1 cellular context compared by ENCODE assay signal in the genomic region with DNA sequence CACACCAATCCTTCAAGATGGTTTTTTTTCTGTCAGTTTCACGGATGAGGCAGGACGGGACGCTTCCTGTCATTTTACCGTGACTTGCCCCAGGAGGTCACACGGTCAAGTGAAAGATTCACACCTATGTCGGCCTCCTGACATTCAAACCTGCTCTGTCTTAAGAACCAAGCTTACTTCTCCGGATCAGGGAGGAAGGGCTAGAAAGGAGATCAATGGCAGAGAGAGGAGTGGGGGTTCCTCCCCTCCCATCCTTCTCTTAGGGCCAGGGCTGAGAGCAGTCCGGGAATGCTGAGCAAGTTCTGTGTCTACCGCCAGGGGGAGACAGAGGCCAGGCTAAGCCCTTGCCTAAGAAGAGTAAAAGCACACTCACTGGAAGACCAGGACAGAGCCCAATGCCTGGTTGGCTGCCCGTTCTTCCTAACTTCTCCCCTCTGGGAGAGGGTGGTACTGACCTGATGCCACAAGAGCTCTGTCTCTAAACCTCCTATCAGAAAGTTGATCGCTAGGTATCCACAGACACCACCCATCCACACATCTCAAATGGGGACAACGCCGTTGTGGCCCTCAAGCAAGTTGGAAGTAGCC.
TF ChIP-seq lines count a peak whose summit lies in the region.

No MANE protein-coding gene starts in this region.

TF ChIP-seq in K562, 482 proteins besides CTCF, POLR2A, EP300 and RAD21 (continued from another document and continues in another):
- TF ChIP-seq, protein P1, sequence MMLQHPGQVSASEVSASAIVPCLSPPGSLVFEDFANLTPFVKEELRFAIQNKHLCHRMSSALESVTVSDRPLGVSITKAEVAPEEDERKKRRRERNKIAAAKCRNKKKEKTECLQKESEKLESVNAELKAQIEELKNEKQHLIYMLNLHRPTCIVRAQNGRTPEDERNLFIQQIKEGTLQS (IDR thresholded peaks at IDR 0.05) = no peak
- TF ChIP-seq, protein P1 (CRISPR knock-in tag; conservative IDR thresholded peaks at IDR 0.05) = peak; percentile 70; the same call in 1 of the 2 replicates
- TF ChIP-seq, protein P2, sequence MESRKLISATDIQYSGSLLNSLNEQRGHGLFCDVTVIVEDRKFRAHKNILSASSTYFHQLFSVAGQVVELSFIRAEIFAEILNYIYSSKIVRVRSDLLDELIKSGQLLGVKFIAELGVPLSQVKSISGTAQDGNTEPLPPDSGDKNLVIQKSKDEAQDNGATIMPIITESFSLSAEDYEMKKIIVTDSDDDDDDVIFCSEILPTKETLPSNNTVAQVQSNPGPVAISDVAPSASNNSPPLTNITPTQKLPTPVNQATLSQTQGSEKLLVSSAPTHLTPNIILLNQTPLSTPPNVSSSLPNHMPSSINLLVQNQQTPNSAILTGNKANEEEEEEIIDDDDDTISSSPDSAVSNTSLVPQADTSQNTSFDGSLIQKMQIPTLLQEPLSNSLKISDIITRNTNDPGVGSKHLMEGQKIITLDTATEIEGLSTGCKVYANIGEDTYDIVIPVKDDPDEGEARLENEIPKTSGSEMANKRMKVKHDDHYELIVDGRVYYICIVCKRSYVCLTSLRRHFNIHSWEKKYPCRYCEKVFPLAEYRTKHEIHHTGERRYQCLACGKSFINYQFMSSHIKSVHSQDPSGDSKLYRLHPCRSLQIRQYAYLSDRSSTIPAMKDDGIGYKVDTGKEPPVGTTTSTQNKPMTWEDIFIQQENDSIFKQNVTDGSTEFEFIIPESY (CRISPR knock-in tag; IDR thresholded peaks at IDR 0.05) = 0 out of 2 replicates have a peak, but pooled peaks have one; percentile 37
- TF ChIP-seq DMBX1 (CRISPR knock-in tag; IDR thresholded peaks at IDR 0.05; ENCODE audit: borderline replicate concordance) (no peak), ATF7 (IDR thresholded peaks at IDR 0.05) (peak; percentile 28), HDAC2 (IDR thresholded peaks at IDR 0.05) (no peak), RUNX1 (IDR thresholded peaks at IDR 0.05; ENCODE audit: low read depth) (0 out of 2 replicates have a peak, but pooled peaks have one; percentile 37), ZSCAN32 (CRISPR knock-in tag; IDR thresholded peaks at IDR 0.05) (0 out of 2 replicates have a peak, but pooled peaks have one; percentile 40), SOX6 (IDR thresholded peaks at IDR 0.05) (0 out of 2 replicates have a peak, but pooled peaks have one; percentile 8), THRAP3 (IDR thresholded peaks at IDR 0.05; ENCODE audit: borderline replicate concordance) (0 out of 2 replicates have a peak, but pooled peaks have one; percentile 82), FOXP1 (CRISPR knock-in tag; IDR thresholded peaks at IDR 0.05) (0 out of 2 replicates have a peak, but pooled peaks have one; percentile 35), CREM (IDR thresholded peaks at IDR 0.05; ENCODE audit: low read depth) (0 out of 2 replicates have a peak, but pooled peaks have one; percentile 32), EWSR1 (IDR thresholded peaks at IDR 0.05; ENCODE audit: borderline replicate concordance, low read depth, partially characterized antibody) (no peak), NR4A1 (CRISPR knock-in tag; IDR thresholded peaks at IDR 0.05) (0 out of 2 replicates have a peak, but pooled peaks have one; percentile 31), NR4A1 (tag; IDR thresholded peaks at IDR 0.05) (no peak), SMARCA4 (IDR thresholded peaks at IDR 0.05) (0 out of 2 replicates have a peak, but pooled peaks have one; percentile 14), ARID2 (IDR thresholded peaks at IDR 0.05) (peak; percentile 93), KDM2B (CRISPR knock-in tag; IDR thresholded peaks at IDR 0.05) (0 out of 2 replicates have a peak, but pooled peaks have one; percentile 73), ZEB2 (IDR thresholded peaks at IDR 0.05) (0 out of 2 replicates have a peak, but pooled peaks have one; percentile 21), GABPB1 (CRISPR knock-in tag; IDR thresholded peaks at IDR 0.05) (peak; percentile 59; the same call in 1 of the 2 replicates), XRCC3 (IDR thresholded peaks at IDR 0.05) (no peak), STAG1 (CRISPR knock-in tag; IDR thresholded peaks at IDR 0.05; ENCODE audit: borderline replicate concordance) (peak; percentile 100), ZNF311 (CRISPR knock-in tag; IDR thresholded peaks at IDR 0.05) (no peak), RB1 (IDR thresholded peaks at IDR 0.05; ENCODE audit: low read depth) (peak; percentile 82), NR2C2 (CRISPR knock-in tag; IDR thresholded peaks at IDR 0.05) (peak; percentile 45; the same call in 1 of the 2 replicates), NR2C2 (tag; IDR thresholded peaks at IDR 0.05) (no peak), FUS (optimal IDR thresholded peaks at IDR 0.05; ENCODE audit: low read depth, low read length) (no peak), ZNF140 (CRISPR knock-in tag; IDR thresholded peaks at IDR 0.05) (no peak)
- TF ChIP-seq, protein P3, sequence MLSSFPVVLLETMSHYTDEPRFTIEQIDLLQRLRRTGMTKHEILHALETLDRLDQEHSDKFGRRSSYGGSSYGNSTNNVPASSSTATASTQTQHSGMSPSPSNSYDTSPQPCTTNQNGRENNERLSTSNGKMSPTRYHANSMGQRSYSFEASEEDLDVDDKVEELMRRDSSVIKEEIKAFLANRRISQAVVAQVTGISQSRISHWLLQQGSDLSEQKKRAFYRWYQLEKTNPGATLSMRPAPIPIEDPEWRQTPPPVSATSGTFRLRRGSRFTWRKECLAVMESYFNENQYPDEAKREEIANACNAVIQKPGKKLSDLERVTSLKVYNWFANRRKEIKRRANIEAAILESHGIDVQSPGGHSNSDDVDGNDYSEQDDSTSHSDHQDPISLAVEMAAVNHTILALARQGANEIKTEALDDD (IDR thresholded peaks at IDR 0.05) = no peak
- TF ChIP-seq, protein P4, sequence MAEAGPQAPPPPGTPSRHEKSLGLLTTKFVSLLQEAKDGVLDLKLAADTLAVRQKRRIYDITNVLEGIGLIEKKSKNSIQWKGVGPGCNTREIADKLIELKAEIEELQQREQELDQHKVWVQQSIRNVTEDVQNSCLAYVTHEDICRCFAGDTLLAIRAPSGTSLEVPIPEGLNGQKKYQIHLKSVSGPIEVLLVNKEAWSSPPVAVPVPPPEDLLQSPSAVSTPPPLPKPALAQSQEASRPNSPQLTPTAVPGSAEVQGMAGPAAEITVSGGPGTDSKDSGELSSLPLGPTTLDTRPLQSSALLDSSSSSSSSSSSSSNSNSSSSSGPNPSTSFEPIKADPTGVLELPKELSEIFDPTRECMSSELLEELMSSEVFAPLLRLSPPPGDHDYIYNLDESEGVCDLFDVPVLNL (CRISPR knock-in tag; IDR thresholded peaks at IDR 0.05; ENCODE audit: low read depth) = no peak
- TF ChIP-seq, protein P5, sequence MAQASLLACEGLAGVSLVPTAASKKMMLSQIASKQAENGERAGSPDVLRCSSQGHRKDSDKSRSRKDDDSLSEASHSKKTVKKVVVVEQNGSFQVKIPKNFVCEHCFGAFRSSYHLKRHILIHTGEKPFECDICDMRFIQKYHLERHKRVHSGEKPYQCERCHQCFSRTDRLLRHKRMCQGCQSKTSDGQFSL (CRISPR knock-in tag; IDR thresholded peaks at IDR 0.05) = peak; percentile 70; the same call in 1 of the 2 replicates
- TF ChIP-seq, protein P5 (tag; IDR thresholded peaks at IDR 0.05) = no peak
- TF ChIP-seq, protein P6, sequence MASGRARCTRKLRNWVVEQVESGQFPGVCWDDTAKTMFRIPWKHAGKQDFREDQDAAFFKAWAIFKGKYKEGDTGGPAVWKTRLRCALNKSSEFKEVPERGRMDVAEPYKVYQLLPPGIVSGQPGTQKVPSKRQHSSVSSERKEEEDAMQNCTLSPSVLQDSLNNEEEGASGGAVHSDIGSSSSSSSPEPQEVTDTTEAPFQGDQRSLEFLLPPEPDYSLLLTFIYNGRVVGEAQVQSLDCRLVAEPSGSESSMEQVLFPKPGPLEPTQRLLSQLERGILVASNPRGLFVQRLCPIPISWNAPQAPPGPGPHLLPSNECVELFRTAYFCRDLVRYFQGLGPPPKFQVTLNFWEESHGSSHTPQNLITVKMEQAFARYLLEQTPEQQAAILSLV (tag; IDR thresholded peaks at IDR 0.05) = 0 out of 2 replicates have a peak, but pooled peaks have one; percentile 14
- TF ChIP-seq, protein P7, sequence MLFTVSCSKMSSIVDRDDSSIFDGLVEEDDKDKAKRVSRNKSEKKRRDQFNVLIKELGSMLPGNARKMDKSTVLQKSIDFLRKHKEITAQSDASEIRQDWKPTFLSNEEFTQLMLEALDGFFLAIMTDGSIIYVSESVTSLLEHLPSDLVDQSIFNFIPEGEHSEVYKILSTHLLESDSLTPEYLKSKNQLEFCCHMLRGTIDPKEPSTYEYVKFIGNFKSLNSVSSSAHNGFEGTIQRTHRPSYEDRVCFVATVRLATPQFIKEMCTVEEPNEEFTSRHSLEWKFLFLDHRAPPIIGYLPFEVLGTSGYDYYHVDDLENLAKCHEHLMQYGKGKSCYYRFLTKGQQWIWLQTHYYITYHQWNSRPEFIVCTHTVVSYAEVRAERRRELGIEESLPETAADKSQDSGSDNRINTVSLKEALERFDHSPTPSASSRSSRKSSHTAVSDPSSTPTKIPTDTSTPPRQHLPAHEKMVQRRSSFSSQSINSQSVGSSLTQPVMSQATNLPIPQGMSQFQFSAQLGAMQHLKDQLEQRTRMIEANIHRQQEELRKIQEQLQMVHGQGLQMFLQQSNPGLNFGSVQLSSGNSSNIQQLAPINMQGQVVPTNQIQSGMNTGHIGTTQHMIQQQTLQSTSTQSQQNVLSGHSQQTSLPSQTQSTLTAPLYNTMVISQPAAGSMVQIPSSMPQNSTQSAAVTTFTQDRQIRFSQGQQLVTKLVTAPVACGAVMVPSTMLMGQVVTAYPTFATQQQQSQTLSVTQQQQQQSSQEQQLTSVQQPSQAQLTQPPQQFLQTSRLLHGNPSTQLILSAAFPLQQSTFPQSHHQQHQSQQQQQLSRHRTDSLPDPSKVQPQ (CRISPR knock-in tag; IDR thresholded peaks at IDR 0.05; ENCODE audit: borderline replicate concordance) = no peak
- TF ChIP-seq, protein P8, sequence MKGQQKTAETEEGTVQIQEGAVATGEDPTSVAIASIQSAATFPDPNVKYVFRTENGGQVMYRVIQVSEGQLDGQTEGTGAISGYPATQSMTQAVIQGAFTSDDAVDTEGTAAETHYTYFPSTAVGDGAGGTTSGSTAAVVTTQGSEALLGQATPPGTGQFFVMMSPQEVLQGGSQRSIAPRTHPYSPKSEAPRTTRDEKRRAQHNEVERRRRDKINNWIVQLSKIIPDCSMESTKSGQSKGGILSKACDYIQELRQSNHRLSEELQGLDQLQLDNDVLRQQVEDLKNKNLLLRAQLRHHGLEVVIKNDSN (CRISPR knock-in tag; IDR thresholded peaks at IDR 0.05) = no peak; the same call in 1 of the 2 replicates
- TF ChIP-seq, protein P9, sequence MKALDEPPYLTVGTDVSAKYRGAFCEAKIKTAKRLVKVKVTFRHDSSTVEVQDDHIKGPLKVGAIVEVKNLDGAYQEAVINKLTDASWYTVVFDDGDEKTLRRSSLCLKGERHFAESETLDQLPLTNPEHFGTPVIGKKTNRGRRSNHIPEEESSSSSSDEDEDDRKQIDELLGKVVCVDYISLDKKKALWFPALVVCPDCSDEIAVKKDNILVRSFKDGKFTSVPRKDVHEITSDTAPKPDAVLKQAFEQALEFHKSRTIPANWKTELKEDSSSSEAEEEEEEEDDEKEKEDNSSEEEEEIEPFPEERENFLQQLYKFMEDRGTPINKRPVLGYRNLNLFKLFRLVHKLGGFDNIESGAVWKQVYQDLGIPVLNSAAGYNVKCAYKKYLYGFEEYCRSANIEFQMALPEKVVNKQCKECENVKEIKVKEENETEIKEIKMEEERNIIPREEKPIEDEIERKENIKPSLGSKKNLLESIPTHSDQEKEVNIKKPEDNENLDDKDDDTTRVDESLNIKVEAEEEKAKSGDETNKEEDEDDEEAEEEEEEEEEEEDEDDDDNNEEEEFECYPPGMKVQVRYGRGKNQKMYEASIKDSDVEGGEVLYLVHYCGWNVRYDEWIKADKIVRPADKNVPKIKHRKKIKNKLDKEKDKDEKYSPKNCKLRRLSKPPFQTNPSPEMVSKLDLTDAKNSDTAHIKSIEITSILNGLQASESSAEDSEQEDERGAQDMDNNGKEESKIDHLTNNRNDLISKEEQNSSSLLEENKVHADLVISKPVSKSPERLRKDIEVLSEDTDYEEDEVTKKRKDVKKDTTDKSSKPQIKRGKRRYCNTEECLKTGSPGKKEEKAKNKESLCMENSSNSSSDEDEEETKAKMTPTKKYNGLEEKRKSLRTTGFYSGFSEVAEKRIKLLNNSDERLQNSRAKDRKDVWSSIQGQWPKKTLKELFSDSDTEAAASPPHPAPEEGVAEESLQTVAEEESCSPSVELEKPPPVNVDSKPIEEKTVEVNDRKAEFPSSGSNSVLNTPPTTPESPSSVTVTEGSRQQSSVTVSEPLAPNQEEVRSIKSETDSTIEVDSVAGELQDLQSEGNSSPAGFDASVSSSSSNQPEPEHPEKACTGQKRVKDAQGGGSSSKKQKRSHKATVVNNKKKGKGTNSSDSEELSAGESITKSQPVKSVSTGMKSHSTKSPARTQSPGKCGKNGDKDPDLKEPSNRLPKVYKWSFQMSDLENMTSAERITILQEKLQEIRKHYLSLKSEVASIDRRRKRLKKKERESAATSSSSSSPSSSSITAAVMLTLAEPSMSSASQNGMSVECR (CRISPR knock-in tag; IDR thresholded peaks at IDR 0.05) = peak; percentile 44; the same call in 1 of the 2 replicates
- TF ChIP-seq, protein P10, sequence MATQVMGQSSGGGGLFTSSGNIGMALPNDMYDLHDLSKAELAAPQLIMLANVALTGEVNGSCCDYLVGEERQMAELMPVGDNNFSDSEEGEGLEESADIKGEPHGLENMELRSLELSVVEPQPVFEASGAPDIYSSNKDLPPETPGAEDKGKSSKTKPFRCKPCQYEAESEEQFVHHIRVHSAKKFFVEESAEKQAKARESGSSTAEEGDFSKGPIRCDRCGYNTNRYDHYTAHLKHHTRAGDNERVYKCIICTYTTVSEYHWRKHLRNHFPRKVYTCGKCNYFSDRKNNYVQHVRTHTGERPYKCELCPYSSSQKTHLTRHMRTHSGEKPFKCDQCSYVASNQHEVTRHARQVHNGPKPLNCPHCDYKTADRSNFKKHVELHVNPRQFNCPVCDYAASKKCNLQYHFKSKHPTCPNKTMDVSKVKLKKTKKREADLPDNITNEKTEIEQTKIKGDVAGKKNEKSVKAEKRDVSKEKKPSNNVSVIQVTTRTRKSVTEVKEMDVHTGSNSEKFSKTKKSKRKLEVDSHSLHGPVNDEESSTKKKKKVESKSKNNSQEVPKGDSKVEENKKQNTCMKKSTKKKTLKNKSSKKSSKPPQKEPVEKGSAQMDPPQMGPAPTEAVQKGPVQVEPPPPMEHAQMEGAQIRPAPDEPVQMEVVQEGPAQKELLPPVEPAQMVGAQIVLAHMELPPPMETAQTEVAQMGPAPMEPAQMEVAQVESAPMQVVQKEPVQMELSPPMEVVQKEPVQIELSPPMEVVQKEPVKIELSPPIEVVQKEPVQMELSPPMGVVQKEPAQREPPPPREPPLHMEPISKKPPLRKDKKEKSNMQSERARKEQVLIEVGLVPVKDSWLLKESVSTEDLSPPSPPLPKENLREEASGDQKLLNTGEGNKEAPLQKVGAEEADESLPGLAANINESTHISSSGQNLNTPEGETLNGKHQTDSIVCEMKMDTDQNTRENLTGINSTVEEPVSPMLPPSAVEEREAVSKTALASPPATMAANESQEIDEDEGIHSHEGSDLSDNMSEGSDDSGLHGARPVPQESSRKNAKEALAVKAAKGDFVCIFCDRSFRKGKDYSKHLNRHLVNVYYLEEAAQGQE (CRISPR knock-in tag; IDR thresholded peaks at IDR 0.05; ENCODE audit: low read depth) = no peak
